Comparison of ENCODE assay signal across 1 cellular context in genomic region chr6:7540595-7540994, GRCh38.
TF ChIP-seq lines count a peak whose summit lies in the region.

No MANE protein-coding gene starts in this region.

TF ChIP-seq in H1, 55 proteins besides CTCF, POLR2A, EP300 and RAD21 (continued from another document):
- no peak for TF ChIP-seq USF2 (IDR thresholded peaks at IDR 0.05; ENCODE audit: low read length)
